In genomic region chr1:179709841-179710329, GRCh38 we compare ENCODE assay signal across 9 cellular contexts. TPM values are rescaled to one million over a fixed set of nuclear protein-coding genes. Genes with fewer than 3 reads are reported as not detected.
DNase-seq lines count a peak whose midpoint lies in the region; ATAC-seq, FAIRE-seq and TF ChIP-seq lines count a peak whose summit lies in the region.
"Had no signal": no experiment of that assay in that cellular context is flagged by ENCODE, and none has a peak within 500 bp of the region (broad histone marks: within the 10 kb centered on the region; RNA-seq: fewer than 3 reads in every experiment).

No MANE protein-coding gene starts in this region.

- H3K4me2 ChIP-seq in mesenchymal stem cell (ENCODE audit: low read length, poor library complexity, severe bottlenecking): no peak overlapping the region

- H3K9me3 ChIP-seq in gastroesophageal sphincter: peaks cover 0 to 19% (median 0%) of the 10 kb centered on the region in 3 donors
- peaks cover 19% of the 10 kb centered on the region for H3K9me3 ChIP-seq in mesenchymal stem cell (ENCODE audit: control insufficient read depth, low read length)

- WGBS in gastroesophageal sphincter (ENCODE audit: low coverage in 1 of 2), 2 donors: 52 to 63% methylated on average over 1 to 5 of the region's 5 CpGs
- 81% methylated on average over 3 of the region's 5 CpGs for WGBS in mesenchymal stem cell

- no peak overlapping the region for H2AK5ac ChIP-seq in mesenchymal stem cell (ENCODE audit: low read length, severe bottlenecking)

- peak; percentile 54 for DNase-seq in EH (ENCODE audit: low read depth)
- DNase-seq in NCI-H2081 treated with DMSO at 0.1 percent for 48 hours (lab: John Stamatoyannopoulos, UW): peak; percentile 1
- no peak for DNase-seq in pons (ENCODE audit: low spot score)
- no peak for DNase-seq in NCI-H1694 (lab: John Stamatoyannopoulos, UW)
- no peak for DNase-seq in mesenchymal stem cell
- no peak for DNase-seq in H54 (ENCODE audit: insufficient read length, low spot score)

- no peak for FAIRE-seq in H54 (lab: Jason Lieb, UNC)

- no peak overlapping the region for H2BK120ac ChIP-seq in mesenchymal stem cell (ENCODE audit: low read depth, low read length)

- H3K36me3 ChIP-seq in gastroesophageal sphincter (no peaks in the 10 kb centered on the region), mesenchymal stem cell (ENCODE audit: control insufficient read depth in 1 of 2, insufficient read depth in 2 of 2, low read depth in 1 of 2, low read length in 2 of 2) (no peaks in the 10 kb centered on the region)
- H3K36me3 ChIP-seq: cardiac muscle cell had no signal

- H3K9ac ChIP-seq in mesenchymal stem cell (ENCODE audit: low read length): no peak overlapping the region

- no peak for TF ChIP-seq CTCF in gastroesophageal sphincter (IDR thresholded peaks at IDR 0.05)

- H2BK5ac ChIP-seq in mesenchymal stem cell (ENCODE audit: low read depth, low read length, poor library complexity, severe bottlenecking): no peak overlapping the region

- H3K4me3 ChIP-seq in gastroesophageal sphincter (no peak overlapping the region), mesenchymal stem cell (ENCODE audit: insufficient read depth in 1 of 2, low read depth in 1 of 2, low read length in 2 of 2) (no peak overlapping the region)
- H3K4me3 ChIP-seq: cardiac muscle cell had no signal

- no peak overlapping the region for H3K23ac ChIP-seq in mesenchymal stem cell (ENCODE audit: low read length in 2 of 2)

- H3K4me1 ChIP-seq in gastroesophageal sphincter (peaks cover 0 to 14% (median 0%) of the 10 kb centered on the region in 3 donors), mesenchymal stem cell (ENCODE audit: control insufficient read depth, insufficient read depth, low read depth, low read length) (no peaks in the 10 kb centered on the region)

- ATAC-seq in GM21381 (IDR thresholded peaks at IDR 0.05; ENCODE audit: unreplicated experiment) (peak; percentile 77), gastroesophageal sphincter (peak; percentile 60)

- TF ChIP-seq POLR2A in gastroesophageal sphincter (IDR thresholded peaks at IDR 0.05): no peak
- TF ChIP-seq POLR2A in H54 (IDR thresholded peaks at IDR 0.05; ENCODE audit: low read depth, low read length): no peak

- no peak overlapping the region for H2AFZ ChIP-seq in mesenchymal stem cell (ENCODE audit: low read depth, low read length)

- no peak overlapping the region for H2BK15ac ChIP-seq in mesenchymal stem cell (ENCODE audit: low read depth, poor library complexity, severe bottlenecking)

- H3K14ac ChIP-seq in mesenchymal stem cell (ENCODE audit: low read length in 2 of 2): no peak overlapping the region

- no peak overlapping the region for H3K4ac ChIP-seq in mesenchymal stem cell (ENCODE audit: low read depth in 1 of 2, low read length in 2 of 2)

- H3K27ac ChIP-seq in gastroesophageal sphincter (no peak overlapping the region), mesenchymal stem cell (ENCODE audit: low read length, poor library complexity, severe bottlenecking) (no peak overlapping the region)
- H3K27ac ChIP-seq: cardiac muscle cell had no signal

- H4K8ac ChIP-seq in mesenchymal stem cell (ENCODE audit: low read length): no peak overlapping the region

- H3K79me1 ChIP-seq in mesenchymal stem cell (replicated peaks; ENCODE audit: low read length, poor library complexity, severe bottlenecking): no peaks in the 10 kb centered on the region

- H3K27me3 ChIP-seq in gastroesophageal sphincter (no peaks in the 10 kb centered on the region), mesenchymal stem cell (ENCODE audit: control insufficient read depth in 1 of 2, insufficient read depth in 1 of 2, low read length in 2 of 2) (peaks cover 5 to 7% of the 10 kb centered on the region in 2 experiments)
- H3K27me3 ChIP-seq: cardiac muscle cell had no signal

- no peak overlapping the region for H4K91ac ChIP-seq in mesenchymal stem cell (ENCODE audit: low read length)

- no peak overlapping the region for H2BK12ac ChIP-seq in mesenchymal stem cell (ENCODE audit: low read length in 2 of 2)

- TF ChIP-seq EP300 in gastroesophageal sphincter (IDR thresholded peaks at IDR 0.05): no peak

- H3K18ac ChIP-seq in mesenchymal stem cell (ENCODE audit: low read depth in 1 of 2, low read length in 2 of 2): no peak overlapping the region

RNA-seq across cellular contexts. Expression of gene FAM163A, which starts 33.2 kb away (rescaled TPM):
- total RNA-seq in gastroesophageal sphincter: under 1 TPM in 2 of 4 donors, not detected in 2; 0.19 to 0.67 TPM
- polyA plus RNA-seq in mesenchymal stem cell (2013, experiment 1 of 2): 0.01 TPM
- not detected for polyA plus RNA-seq in mesenchymal stem cell (2013, experiment 2 of 2)

Comparison
In these comparisons a context has a peak if more than half of its experiments do, and no peak if none do; other contexts are left out.
1. DNase-seq: peak in EH (single experiment) and NCI-H2081 treated with DMSO at 0.1 percent for 48 hours (single experiment); none in pons (single experiment), NCI-H1694 (single experiment), mesenchymal stem cell (single experiment) and H54 (single experiment).